In genomic region chr13:38849316-38849715, GRCh38 we compare ENCODE assay signal across 15 cellular contexts.
"Had no signal": no experiment of that assay in that cellular context is flagged by ENCODE, and none has a peak within 500 bp of the region (broad histone marks: within the 10 kb centered on the region; RNA-seq: fewer than 3 reads in every experiment).

No MANE protein-coding gene starts in this region.

- H3K27me3 ChIP-seq: esophagus muscularis mucosa, hepatocyte, uterus had no signal

- H3K9me3 ChIP-seq: esophagus muscularis mucosa, lower lobe of right lung, uterus had no signal

- DNase-seq: activated CD4-positive, alpha-beta T cell treated with anti-CD3 and anti-CD28 coated beads, Interleukin-2, amount 50 U/mL, for 4 hours; activated gamma-delta T cell; effector CD4-positive, alpha-beta T cell; lower lobe of right lung; occipital lobe; posterior cingulate gyrus; stimulated activated CD4-positive, alpha-beta T cell treated with anti-CD3 and anti-CD28 coated beads, Interleukin-12 subunit alpha, Interleukin-12 subunit beta, amount 100 ng/mL, for 4 hours; stimulated activated CD4-positive, alpha-beta T cell treated with anti-CD3 and anti-CD28 coated beads, Interleukin-1b, Interleukin-23, amount 100 ng/mL, for 48 hours; stimulated activated CD8-positive, alpha-beta memory T cell treated with anti-CD3 and anti-CD28 coated beads, Interleukin-4, amount 100 ng/mL, for 48 hours; stimulated activated naive CD4-positive, alpha-beta T cell; T-helper 2 cell; uterus; WERI-Rb-1 had no signal

- H3K36me3 ChIP-seq: esophagus muscularis mucosa, lower lobe of right lung, uterus, WERI-Rb-1 had no signal

- ATAC-seq: lower lobe of right lung had no signal

- H3K4me3 ChIP-seq: esophagus muscularis mucosa, hepatocyte, lower lobe of right lung, uterus had no signal

- H3K27ac ChIP-seq: esophagus muscularis mucosa, hepatocyte, lower lobe of right lung, uterus, WERI-Rb-1 had no signal

- H3K4me1 ChIP-seq: esophagus muscularis mucosa, lower lobe of right lung, uterus had no signal
